ENCODE assay signal across 27 cellular contexts in the genomic region with DNA sequence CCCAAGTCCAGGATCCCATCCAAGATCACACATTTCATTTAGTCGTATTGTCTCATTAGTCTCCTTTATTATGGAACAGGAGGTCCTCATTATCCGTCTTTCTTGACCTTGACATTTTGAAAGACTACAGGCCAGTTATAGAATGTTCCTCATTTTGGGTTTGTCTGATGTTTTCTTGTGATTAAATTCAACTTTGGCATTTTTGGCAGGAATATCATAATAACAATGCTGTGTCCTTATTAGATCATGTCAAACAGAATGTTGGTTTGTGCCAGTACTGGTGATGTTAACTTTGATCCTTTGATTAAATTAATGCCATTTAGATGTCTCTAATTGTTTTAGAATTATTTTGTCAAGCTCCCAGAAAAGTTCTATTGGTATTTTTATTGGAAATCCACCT.
"Had no signal": no experiment of that assay in that cellular context is flagged by ENCODE, and none has a peak within 500 bp of the region (broad histone marks: within the 10 kb centered on the region; RNA-seq: fewer than 3 reads in every experiment).

No MANE protein-coding gene starts in this region.

- H3K4me3 ChIP-seq: ascending aorta, breast epithelium, cardiac muscle cell, colonic mucosa, esophagus squamous epithelium had no signal

- H3K9me3 Mint-ChIP-seq: activated CD4-positive, alpha-beta memory T cell treated with anti-CD3 and anti-CD28 coated beads, Interleukin-2, amount 10 ng/mL, durations not matched to agents 7 days and 5 days; activated CD4-positive, alpha-beta T cell treated with anti-CD3 and anti-CD28 coated beads, Interleukin-2, amount 10 ng/mL, durations not matched to agents 7 days and 5 days; activated naive CD4-positive, alpha-beta T cell treated with anti-CD3 and anti-CD28 coated beads, Interleukin-2, amount 10 ng/mL, durations not matched to agents 7 days and 5 days; activated naive CD4-positive, alpha-beta T cell treated with anti-CD3 and anti-CD28 coated beads, Interleukin-2, amount 50 U/mL, for 72 hours; activated naive CD8-positive, alpha-beta T cell treated with anti-CD3 and anti-CD28 coated beads, Interleukin-2, amount 10 ng/mL, durations not matched to agents 7 days and 5 days; activated T-cell treated with anti-CD3 and anti-CD28 coated beads, Interleukin-2, amount 50 U/mL, for 24 hours; activated T-cell treated with anti-CD3 and anti-CD28 coated beads, Interleukin-2, amount 50 U/mL, for 72 hours; brain had no signal

- H3K27ac Mint-ChIP-seq: activated CD4-positive, alpha-beta memory T cell treated with anti-CD3 and anti-CD28 coated beads, Interleukin-2, amount 10 ng/mL, durations not matched to agents 7 days and 5 days; activated CD4-positive, alpha-beta T cell treated with anti-CD3 and anti-CD28 coated beads, Interleukin-2, amount 10 ng/mL, durations not matched to agents 7 days and 5 days; activated naive CD4-positive, alpha-beta T cell treated with anti-CD3 and anti-CD28 coated beads, Interleukin-2, amount 10 ng/mL, durations not matched to agents 7 days and 5 days; activated naive CD4-positive, alpha-beta T cell treated with anti-CD3 and anti-CD28 coated beads, Interleukin-2, amount 50 U/mL, for 72 hours; activated naive CD8-positive, alpha-beta T cell treated with anti-CD3 and anti-CD28 coated beads, Interleukin-2, amount 10 ng/mL, durations not matched to agents 7 days and 5 days; activated T-cell treated with anti-CD3 and anti-CD28 coated beads, Interleukin-2, amount 50 U/mL, for 24 hours; activated T-cell treated with anti-CD3 and anti-CD28 coated beads, Interleukin-2, amount 50 U/mL, for 72 hours; brain had no signal

- ATAC-seq: activated naive CD4-positive, alpha-beta T cell treated with anti-CD3 and anti-CD28 coated beads, Interleukin-2, amount 50 U/mL, for 72 hours; activated T-cell treated with anti-CD3 and anti-CD28 coated beads, Interleukin-2, amount 50 U/mL, for 72 hours had no signal

- H3K9me3 ChIP-seq: ascending aorta, breast epithelium, colonic mucosa, esophagus squamous epithelium had no signal

- H3K27ac ChIP-seq: ascending aorta, breast epithelium, cardiac muscle cell, colonic mucosa, epithelial cell of prostate, esophagus squamous epithelium had no signal

- H3K4me3 Mint-ChIP-seq: activated CD4-positive, alpha-beta memory T cell treated with anti-CD3 and anti-CD28 coated beads, Interleukin-2, amount 10 ng/mL, durations not matched to agents 7 days and 5 days; activated CD4-positive, alpha-beta T cell treated with anti-CD3 and anti-CD28 coated beads, Interleukin-2, amount 10 ng/mL, durations not matched to agents 7 days and 5 days; activated naive CD4-positive, alpha-beta T cell treated with anti-CD3 and anti-CD28 coated beads, Interleukin-2, amount 10 ng/mL, durations not matched to agents 7 days and 5 days; activated naive CD8-positive, alpha-beta T cell treated with anti-CD3 and anti-CD28 coated beads, Interleukin-2, amount 10 ng/mL, durations not matched to agents 7 days and 5 days; activated T-cell treated with anti-CD3 and anti-CD28 coated beads, Interleukin-2, amount 50 U/mL, for 24 hours; activated T-cell treated with anti-CD3 and anti-CD28 coated beads, Interleukin-2, amount 50 U/mL, for 72 hours; brain had no signal

- DNase-seq: activated CD4-positive, alpha-beta memory T cell treated with anti-CD3 and anti-CD28 coated beads, Interleukin-2, amount 10 ng/mL, durations not matched to agents 7 days and 5 days; activated CD4-positive, alpha-beta T cell treated with anti-CD3 and anti-CD28 coated beads for 1 hour; activated CD4-positive, alpha-beta T cell treated with anti-CD3 and anti-CD28 coated beads for 4 hours; activated CD4-positive, alpha-beta T cell treated with anti-CD3 and anti-CD28 coated beads, Interleukin-2, amount 10 ng/mL, durations not matched to agents 7 days and 5 days; activated CD4-positive, alpha-beta T cell treated with anti-CD3 and anti-CD28 coated beads, Interleukin-2, amount 50 U/mL, for 4 hours; activated CD4-positive, CD25-positive, alpha-beta regulatory T cell; activated CD8-positive, alpha-beta memory T cell treated with anti-CD3 and anti-CD28 coated beads, Interleukin-2, amount 50 U/mL, for 48 hours; activated gamma-delta T cell; activated naive CD4-positive, alpha-beta T cell; activated naive CD4-positive, alpha-beta T cell treated with anti-CD3 and anti-CD28 coated beads, Interleukin-2, amount 10 ng/mL, durations not matched to agents 7 days and 5 days; activated naive CD8-positive, alpha-beta T cell treated with anti-CD3 and anti-CD28 coated beads, Interleukin-2, amount 10 ng/mL, durations not matched to agents 7 days and 5 days; activated T-cell treated with anti-CD3 and anti-CD28 coated beads for 4 hours; activated T-cell treated with anti-CD3 and anti-CD28 coated beads, Interleukin-2, amount 50 U/mL, for 24 hours; activated T-cell treated with anti-CD3 and anti-CD28 coated beads, Interleukin-2, amount 50 U/mL, for 72 hours; central memory CD4-positive, alpha-beta T cell; cerebellar nuclear complex; colonic mucosa; effector CD8-positive, alpha-beta T cell; esophagus squamous epithelium; head of caudate nucleus; T-helper 9 cell had no signal

- H3K4me1 ChIP-seq: breast epithelium, colonic mucosa had no signal

- H3K27me3 Mint-ChIP-seq: activated CD4-positive, alpha-beta memory T cell treated with anti-CD3 and anti-CD28 coated beads, Interleukin-2, amount 10 ng/mL, durations not matched to agents 7 days and 5 days; brain had no signal

- H3K27me3 ChIP-seq: ascending aorta, breast epithelium, cardiac muscle cell, colonic mucosa, esophagus squamous epithelium had no signal

- H3K36me3 Mint-ChIP-seq: activated naive CD4-positive, alpha-beta T cell treated with anti-CD3 and anti-CD28 coated beads, Interleukin-2, amount 10 ng/mL, durations not matched to agents 7 days and 5 days; activated naive CD4-positive, alpha-beta T cell treated with anti-CD3 and anti-CD28 coated beads, Interleukin-2, amount 50 U/mL, for 72 hours; activated naive CD8-positive, alpha-beta T cell treated with anti-CD3 and anti-CD28 coated beads, Interleukin-2, amount 10 ng/mL, durations not matched to agents 7 days and 5 days; brain had no signal

- H3K36me3 ChIP-seq: ascending aorta, breast epithelium, cardiac muscle cell, colonic mucosa, esophagus squamous epithelium had no signal
